In genomic region chr7:45028138-45028919, GRCh38 we compare ENCODE assay signal across 8 cellular contexts. TPM values are rescaled to one million over a fixed set of nuclear protein-coding genes. Genes with fewer than 3 reads are reported as not detected.
A peak's percentile ranks its signal among the peaks of the same experiment; 100 is the strongest.
DNase-seq lines count a peak whose midpoint lies in the region; ATAC-seq and TF ChIP-seq lines count a peak whose summit lies in the region.

No MANE protein-coding gene starts in this region.

- peak overlapping the region; percentile 10 to 44 (median 22) for H3K4me3 ChIP-seq in esophagus muscularis mucosa

- peaks cover 0 to 10% (median 2%) of the 10 kb centered on the region in 4 donors for H3K4me1 ChIP-seq in esophagus muscularis mucosa

- no peak for TF ChIP-seq EP300 in esophagus muscularis mucosa (IDR thresholded peaks at IDR 0.05)

- peaks cover 43% of the 10 kb centered on the region for H3K36me3 Mint-ChIP-seq in activated naive CD4-positive, alpha-beta T cell treated with anti-CD3 and anti-CD28 coated beads for 36 hours (ENCODE audit: low read depth)

- CTCF ChIA-PET in activated naive CD4-positive, alpha-beta T cell treated with anti-CD3 and anti-CD28 coated beads for 36 hours (lab: Charles Lee) = interaction anchor here (0.6 to 3.3 kb wide), 5 partner anchors 25 to 107 kb away, joined by 3 to 18 read pairs (median 4); no protein-coding TSS in a partner anchor
- CTCF ChIA-PET in RWPE1 (lab: Yijun Ruan, JAX) = interaction anchor here (0.6 kb wide), 1 partner anchor 38 kb away, joined by 3 read pairs; no protein-coding TSS in a partner anchor

- H3K27me3 ChIP-seq in esophagus muscularis mucosa = no peaks in the 10 kb centered on the region

- peak overlapping the region; percentile 82 for H3K27ac Mint-ChIP-seq in activated naive CD4-positive, alpha-beta T cell treated with anti-CD3 and anti-CD28 coated beads for 36 hours
- H3K27ac Mint-ChIP-seq in stimulated activated naive CD8-positive, alpha-beta T cell treated with anti-CD3 and anti-CD28 coated beads, Interleukin-15, amount 100 ng/mL, for 72 hours = peak overlapping the region; percentile 75 to 78

- POLR2A ChIA-PET in RWPE1 (lab: Yijun Ruan, JAX; ENCODE audit: low non-redundant PET) = no interaction called here

- WGBS in esophagus muscularis mucosa = 89% methylated on average over 17 of the region's 17 CpGs

- peak overlapping the region; percentile 65 for H3K4me3 Mint-ChIP-seq in activated naive CD4-positive, alpha-beta T cell treated with anti-CD3 and anti-CD28 coated beads for 36 hours
- H3K4me3 Mint-ChIP-seq in stimulated activated naive CD8-positive, alpha-beta T cell treated with anti-CD3 and anti-CD28 coated beads, Interleukin-15, amount 100 ng/mL, for 72 hours = peak overlapping the region; percentile 81 to 86

- TF ChIP-seq POLR2A in esophagus muscularis mucosa (IDR thresholded peaks at IDR 0.05; ENCODE audit: low read depth) = no peak

- H3K36me3 ChIP-seq in esophagus muscularis mucosa = peaks cover 0 to 23% (median 14%) of the 10 kb centered on the region in 4 donors

- no peak for TF ChIP-seq CTCF in RWPE1 (conservative IDR thresholded peaks at IDR 0.05; ENCODE audit: low read depth)
- no peak for TF ChIP-seq CTCF in esophagus muscularis mucosa (IDR thresholded peaks at IDR 0.05)

- DNase-seq in activated naive CD4-positive, alpha-beta T cell treated with anti-CD3 and anti-CD28 coated beads for 36 hours = peak; percentile 49
- DNase-seq in activated naive CD4-positive, alpha-beta T cell (lab: John Stamatoyannopoulos, UW) = no peak
- DNase-seq in RWPE1 (ENCODE audit: low spot score) (no peak), esophagus muscularis mucosa (ENCODE audit: extremely low spot score) (no peak), middle frontal gyrus (ENCODE audit: extremely low spot score, low spot score) (no peak), HCEC 1CT (no peak)
- DNase-seq in stimulated activated naive CD8-positive, alpha-beta T cell treated with anti-CD3 and anti-CD28 coated beads, Interleukin-15, amount 100 ng/mL, for 72 hours = no peak

- H3K27ac ChIP-seq in RWPE1 (peak overlapping the region; percentile 76), esophagus muscularis mucosa (replicated peaks in 1 of 4) (no peak overlapping the region)

- ATAC-seq in stimulated activated naive CD8-positive, alpha-beta T cell treated with anti-CD3 and anti-CD28 coated beads, Interleukin-15, amount 100 ng/mL, for 72 hours = peak; percentile 39
- ATAC-seq in GM18517 (IDR thresholded peaks at IDR 0.05; ENCODE audit: unreplicated experiment) = no peak

- H3K9me3 Mint-ChIP-seq in activated naive CD4-positive, alpha-beta T cell treated with anti-CD3 and anti-CD28 coated beads for 36 hours = peaks cover 6% of the 10 kb centered on the region
- H3K9me3 Mint-ChIP-seq in stimulated activated naive CD8-positive, alpha-beta T cell treated with anti-CD3 and anti-CD28 coated beads, Interleukin-15, amount 100 ng/mL, for 72 hours = no peaks in the 10 kb centered on the region

- H3K4me1 Mint-ChIP-seq in activated naive CD4-positive, alpha-beta T cell treated with anti-CD3 and anti-CD28 coated beads for 36 hours (ENCODE audit: low read depth) = peaks cover 83% of the 10 kb centered on the region
- peaks cover 76% of the 10 kb centered on the region for H3K4me1 Mint-ChIP-seq in stimulated activated naive CD8-positive, alpha-beta T cell treated with anti-CD3 and anti-CD28 coated beads, Interleukin-15, amount 100 ng/mL, for 72 hours

- H3K9me3 ChIP-seq in esophagus muscularis mucosa = no peaks in the 10 kb centered on the region

- intact Hi-C loops in activated naive CD4-positive, alpha-beta T cell treated with anti-CD3 and anti-CD28 coated beads for 36 hours (cut with micrococcal nuclease) = loop anchor here (1.0 kb wide), 2 partner anchors 27 to 49 kb away; partner anchors contain the start of gene MYO1G
- intact Hi-C loops in esophagus muscularis mucosa (cut with DNase I) = no loop called here

- H3K27me3 Mint-ChIP-seq in activated naive CD4-positive, alpha-beta T cell treated with anti-CD3 and anti-CD28 coated beads for 36 hours (ENCODE audit: low read depth) = no peaks in the 10 kb centered on the region
- H3K27me3 Mint-ChIP-seq in stimulated activated naive CD8-positive, alpha-beta T cell treated with anti-CD3 and anti-CD28 coated beads, Interleukin-15, amount 100 ng/mL, for 72 hours = no peaks in the 10 kb centered on the region

RNA-seq across cellular contexts. Expression of gene CCM2, which starts 28.3 kb away (rescaled TPM):
- total RNA-seq in activated naive CD4-positive, alpha-beta T cell treated with anti-CD3 and anti-CD28 coated beads for 36 hours = 10 to 100 TPM; 87.9 to 88.3 TPM
- 10 to 100 TPM; 40.3 to 61.7 (median 49.4) TPM for total RNA-seq in esophagus muscularis mucosa

RNA-seq across cellular contexts. Expression of gene MYO1G, which starts 49.5 kb away (rescaled TPM):
- total RNA-seq in activated naive CD4-positive, alpha-beta T cell treated with anti-CD3 and anti-CD28 coated beads for 36 hours = 100 to 1,000 TPM; 391 to 406 TPM
- total RNA-seq in esophagus muscularis mucosa = 1 to 10 TPM in 3 of 4 donors, under 1 TPM in 1; 0.78 to 6.8 (median 3.1) TPM

Comparison
In these comparisons a context has a peak if more than half of its experiments do, and no peak if none do; other contexts are left out.
1. RNA of gene MYO1G, which starts 49.5 kb away (total RNA-seq): 391 to 406 TPM in activated naive CD4-positive, alpha-beta T cell treated with anti-CD3 and anti-CD28 coated beads for 36 hours; 0.78 to 6.8 TPM in esophagus muscularis mucosa; every median in the first group is over 10 times any median in the second.